Comparison of ENCODE assay signal across 1 cellular context in genomic region chr6:36683656-36684446, GRCh38.
TF ChIP-seq lines count a peak whose summit lies in the region.

No MANE protein-coding gene starts in this region.

TF ChIP-seq in HepG2, 621 proteins besides CTCF, POLR2A, EP300 and RAD21 (continued from another document and continues in another):
- TF ChIP-seq E2F2 (CRISPR knock-in tag; IDR thresholded peaks at IDR 0.05; ENCODE audit: borderline replicate concordance) (peak; percentile 93), MIER2 (CRISPR knock-in tag; IDR thresholded peaks at IDR 0.05) (0 out of 2 replicates have a peak, but pooled peaks have one; percentile 40), SYNCRIP (IDR thresholded peaks at IDR 0.05; ENCODE audit: insufficient read depth, low read depth, low read length) (no peak), KDM4B (CRISPR knock-in tag; IDR thresholded peaks at IDR 0.05) (peak; percentile 71; the same call in 1 of the 2 replicates), E2F5 (CRISPR knock-in tag; conservative IDR thresholded peaks at IDR 0.05) (no peak), SALL1 (CRISPR knock-in tag; IDR thresholded peaks at IDR 0.05) (peak; percentile 84), HNRNPL (IDR thresholded peaks at IDR 0.05; ENCODE audit: low read depth, low read length) (peak; percentile 78), GRHL1 (CRISPR knock-in tag; conservative IDR thresholded peaks at IDR 0.05) (peak; percentile 61; the same call in 1 of the 2 replicates), HHEX (CRISPR knock-in tag; IDR thresholded peaks at IDR 0.05) (peak; percentile 100), MYNN (CRISPR knock-in tag; IDR thresholded peaks at IDR 0.05; ENCODE audit: low read depth) (0 out of 2 replicates have a peak, but pooled peaks have one; percentile 50), PHF20 (CRISPR knock-in tag; IDR thresholded peaks at IDR 0.05) (0 out of 2 replicates have a peak, but pooled peaks have one; percentile 37), KDM6A (CRISPR knock-in tag; IDR thresholded peaks at IDR 0.05; ENCODE audit: low read depth) (no peak), AFF4 (CRISPR knock-in tag; IDR thresholded peaks at IDR 0.05) (0 out of 2 replicates have a peak, but pooled peaks have one; percentile 39), ZUFSP (CRISPR knock-in tag; IDR thresholded peaks at IDR 0.05; ENCODE audit: borderline replicate concordance) (no peak), FOXJ3 (CRISPR knock-in tag; IDR thresholded peaks at IDR 0.05; ENCODE audit: borderline replicate concordance) (peak; percentile 98), DNMT1 (CRISPR knock-in tag; IDR thresholded peaks at IDR 0.05) (peak; percentile 67; the same call in 1 of the 2 replicates), ZNF281 (CRISPR knock-in tag; IDR thresholded peaks at IDR 0.05; ENCODE audit: borderline replicate concordance) (peak; percentile 62; the same call in 1 of the 2 replicates), ZNF235 (CRISPR knock-in tag; IDR thresholded peaks at IDR 0.05; ENCODE audit: borderline replicate concordance) (peak; percentile 100), PATZ1 (CRISPR knock-in tag; IDR thresholded peaks at IDR 0.05) (peak; percentile 84), PCBP1 (IDR thresholded peaks at IDR 0.05; ENCODE audit: borderline replicate concordance, low read depth, low read length) (no peak), NFYC (CRISPR knock-in tag; IDR thresholded peaks at IDR 0.05) (no peak; the same call in 1 of the 2 replicates), CEBPB (IDR thresholded peaks at IDR 0.05; ENCODE audit: borderline replicate concordance, low read depth, low read length) (peak; percentile 81), ZNF263 (CRISPR knock-in tag; IDR thresholded peaks at IDR 0.05) (no peak), THAP11 (CRISPR knock-in tag; IDR thresholded peaks at IDR 0.05) (0 out of 2 replicates have a peak, but pooled peaks have one; percentile 32), ZNF280D (CRISPR knock-in tag; IDR thresholded peaks at IDR 0.05) (no peak), GPN1 (CRISPR knock-in tag; IDR thresholded peaks at IDR 0.05; ENCODE audit: borderline replicate concordance) (no peak), TFDP2 (CRISPR knock-in tag; IDR thresholded peaks at IDR 0.05) (no peak), NFIB (CRISPR knock-in tag; IDR thresholded peaks at IDR 0.05; ENCODE audit: borderline replicate concordance) (no peak), CSRNP2 (CRISPR knock-in tag; conservative IDR thresholded peaks at IDR 0.05; ENCODE audit: low read depth) (peak; percentile 82), PHF5A (CRISPR knock-in tag; IDR thresholded peaks at IDR 0.05; ENCODE audit: low read depth, unreplicated experiment) (no peak), TMF1 (CRISPR knock-in tag; IDR thresholded peaks at IDR 0.05; ENCODE audit: low read depth) (peak; percentile 97; the same call in 1 of the 2 replicates), GLI4 (CRISPR knock-in tag; IDR thresholded peaks at IDR 0.05; ENCODE audit: borderline replicate concordance) (no peak; the same call in 1 of the 2 replicates), SMC3 (IDR thresholded peaks at IDR 0.05; ENCODE audit: low read length) (peak; percentile 13; the same call in 1 of the 2 replicates)
